In genomic region chr1:70061229-70061628, GRCh38 we compare ENCODE assay signal across 23 cellular contexts.
"Had no signal": no experiment of that assay in that cellular context is flagged by ENCODE, and none has a peak within 500 bp of the region (broad histone marks: within the 10 kb centered on the region; RNA-seq: fewer than 3 reads in every experiment).

No MANE protein-coding gene starts in this region.

- H3K27me3 ChIP-seq: gastrocnemius medialis, pancreas, right lobe of liver, suprapubic skin, thyroid gland had no signal

- H3K9me3 ChIP-seq: gastrocnemius medialis, pancreas, prostate gland, right lobe of liver, suprapubic skin, thyroid gland had no signal

- H3K4me1 ChIP-seq: gastrocnemius medialis, pancreas, prostate gland, right lobe of liver, suprapubic skin, thyroid gland had no signal

- H3K36me3 ChIP-seq: gastrocnemius medialis, pancreas, prostate gland, right lobe of liver, suprapubic skin, thyroid gland had no signal

- ATAC-seq: gastrocnemius medialis; left cardiac atrium; left ventricle myocardium superior; naive thymus-derived CD4-positive, alpha-beta T cell; pancreas; right lobe of liver; stimulated activated effector memory CD8-positive, alpha-beta T cell treated with anti-CD3 and anti-CD28 coated beads, Interleukin-12 subunit alpha, Interleukin-12 subunit beta, amount 100 ng/mL, for 72 hours; stimulated activated naive CD8-positive, alpha-beta T cell treated with anti-CD3 and anti-CD28 coated beads, Interleukin-15, Interleukin-2, amounts not matched to agents 100 U/mL and 50 U/mL, for 24 hours had no signal

- DNase-seq: effector CD4-positive, alpha-beta T cell; endodermal cell; erythroblast; gastrocnemius medialis; glutamatergic neuron; immature natural killer cell; left cardiac atrium; left ventricle myocardium superior; mesendoderm; naive thymus-derived CD4-positive, alpha-beta T cell; nephron progenitor cell; pancreas; retina; right lobe of liver; stimulated activated CD4-positive, alpha-beta T cell treated with anti-CD3 and anti-CD28 coated beads, Interleukin-4, amount 100 ng/mL, for 1 hour; stimulated activated CD8-positive, alpha-beta memory T cell treated with anti-CD3 and anti-CD28 coated beads, Interleukin-4, amount 100 ng/mL, for 48 hours; stimulated activated naive CD8-positive, alpha-beta T cell treated with anti-CD3 and anti-CD28 coated beads, Interleukin-15, Interleukin-2, amounts not matched to agents 100 U/mL and 50 U/mL, for 24 hours; thyroid gland had no signal

- H3K27ac ChIP-seq: coronary artery, gastrocnemius medialis, pancreas, prostate gland, right lobe of liver, suprapubic skin, thyroid gland had no signal

- H3K4me3 ChIP-seq: coronary artery, gastrocnemius medialis, lung, pancreas, prostate gland, right lobe of liver, suprapubic skin, thyroid gland had no signal
